In genomic region chr10:11878776-11879175, GRCh38 we compare ENCODE assay signal across 1 cellular context.
TF ChIP-seq lines count a peak whose summit lies in the region.

No MANE protein-coding gene starts in this region.

TF ChIP-seq in HCT116, 20 proteins besides CTCF, POLR2A, EP300 and RAD21 (continued from another document):
- TF ChIP-seq CBX3 (IDR thresholded peaks at IDR 0.05; ENCODE audit: low read depth) (no peak), ZFX (IDR thresholded peaks at IDR 0.05) (no peak)
